In the genomic region with DNA sequence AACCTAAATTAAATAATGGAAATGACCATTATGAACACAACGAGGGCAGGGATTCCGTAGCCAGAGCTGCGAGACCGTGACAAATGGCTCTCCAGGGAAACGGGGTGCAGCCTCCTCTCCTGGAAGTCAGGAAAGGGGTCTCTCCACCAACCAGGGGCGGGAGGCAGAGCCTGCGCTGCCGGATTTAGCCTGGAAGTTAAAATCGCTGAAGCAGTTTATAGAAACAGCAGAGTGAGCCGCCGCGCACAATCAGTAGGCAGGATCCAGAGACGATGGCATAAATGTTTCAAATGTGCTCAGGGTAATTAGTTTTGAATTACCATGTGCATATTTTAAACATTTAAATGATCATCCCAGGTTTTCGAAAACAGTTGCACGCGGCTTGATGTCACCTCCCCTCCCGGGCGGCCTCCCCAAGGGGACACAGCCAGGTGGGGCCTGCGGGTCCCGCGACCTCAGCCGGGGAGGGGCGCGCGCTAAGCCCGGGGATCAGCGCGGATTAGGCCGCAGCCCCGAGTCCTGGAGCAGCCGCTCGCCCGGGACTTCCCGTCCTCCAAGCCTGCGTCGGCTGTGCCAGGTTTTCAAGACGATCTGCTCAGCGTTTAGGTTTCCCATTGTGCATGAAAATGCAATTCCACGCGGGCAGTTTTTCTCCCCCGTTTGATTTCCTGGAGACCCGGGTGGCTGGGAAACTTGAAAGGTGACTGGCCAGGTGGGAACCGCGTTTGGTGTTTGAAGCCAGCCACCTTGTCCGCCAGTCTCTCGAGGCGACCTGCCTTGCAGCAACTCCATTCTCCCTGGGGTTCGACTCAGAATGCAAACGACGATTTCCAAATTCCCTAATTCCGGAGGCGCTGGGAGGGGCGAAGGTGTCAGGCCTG, we compare ENCODE assay signal across 8 cellular contexts.
DNase-seq lines count a peak whose midpoint lies in the region; ATAC-seq, FAIRE-seq and TF ChIP-seq lines count a peak whose summit lies in the region.

No MANE protein-coding gene starts in this region.

- TF ChIP-seq POLR2A in A549 (IDR thresholded peaks at IDR 0.05; ENCODE audit: low read length) (no peak), GM12878 (IDR thresholded peaks at IDR 0.05; ENCODE audit: low read depth, low read length) (no peak)

- peak in 1 of 2 experiments; percentile 7; a peak in 1 of 6 replicates for ATAC-seq in A549
- peak; percentile 18; the same call in 1 of the 3 replicates for ATAC-seq in GM12878
- ATAC-seq in left lung: peak; percentile 65
- ATAC-seq in upper lobe of right lung: peak; percentile 41
- ATAC-seq in GM18520 (IDR thresholded peaks at IDR 0.05; ENCODE audit: unreplicated experiment): no peak

- no peak for FAIRE-seq in A549 (lab: Jason Lieb, UNC)
- no peak for FAIRE-seq in GM12878 (lab: Jason Lieb, UNC)

- H3K4me1 ChIP-seq in A549: peaks cover 9% of the 10 kb centered on the region; the same call in 1 of the 3 replicates
- H3K4me1 ChIP-seq in GM12878 (ENCODE audit: control insufficient read depth, insufficient read depth, low read length): peaks cover 19% of the 10 kb centered on the region
- H3K4me1 ChIP-seq in left lung: peaks cover 4 to 14% of the 10 kb centered on the region in 2 donors
- peaks cover 4% of the 10 kb centered on the region for H3K4me1 ChIP-seq in upper lobe of right lung

- TF ChIP-seq RAD21 in A549 (conservative IDR thresholded peaks at IDR 0.05 in 1 of 2, IDR thresholded peaks at IDR 0.05 in 1 of 2) (no peak), GM12878 (IDR thresholded peaks at IDR 0.05; ENCODE audit: insufficient read depth, low read depth, low read length) (no peak)

- intact Hi-C loops in GM12878 (cut with micrococcal nuclease; ENCODE audit: unreplicated experiment) (loop anchor here (2.0 kb wide), 1 partner anchor 123 kb away; a partner anchor contains a TSS), left lung (cut with DNase I) (loop anchor here in 1 of 2 donors (5.0 kb wide), 1 partner anchor 119 kb away; a partner anchor contains a TSS), upper lobe of right lung (cut with DNase I) (loop anchor here (5.0 kb wide), 1 partner anchor 119 kb away; a partner anchor contains a TSS)

- H3K4me3 ChIP-seq in A549: no peak overlapping the region
- peak overlapping the region; percentile 17 for H3K4me3 ChIP-seq in HFF-Myc (replicated peaks; ENCODE audit: low read depth, low read length)
- peak overlapping the region; percentile 11; the same call in 1 of the 2 replicates for H3K4me3 ChIP-seq in GM12878
- peak overlapping the region in 1 of 2 donors; percentile 10 for H3K4me3 ChIP-seq in left lung
- peak overlapping the region; percentile 19 for H3K4me3 ChIP-seq in upper lobe of right lung

- no peaks in the 10 kb centered on the region for H4K20me1 ChIP-seq in GM12878 (ENCODE audit: control insufficient read depth, insufficient read depth)

- peak overlapping the region; percentile 52 for H3K4me2 ChIP-seq in A549
- peak overlapping the region; percentile 42 for H3K4me2 ChIP-seq in GM12878 (ENCODE audit: control insufficient read depth, insufficient read depth)

- RAD21 ChIA-PET in GM12878 (lab: Charles Lee; ENCODE audit: unreplicated experiment): interaction anchor here (0.9 to 1.0 kb wide), 8 partner anchors 118 to 338 kb away, joined by 3 to 8 read pairs (median 3); a partner anchor contains a TSS

- WGBS in A549 (ENCODE audit: missing lambda C conversion rate): 54% methylated on average over 50 of the region's 53 CpGs
- 15% methylated on average over 52 of the region's 53 CpGs for WGBS in GM12878 (ENCODE audit: insufficient coverage, insufficient replicate concordance, low lambda C conversion rate, missing lambda C conversion rate)

- no peaks in the 10 kb centered on the region for H3K79me2 ChIP-seq in GM12878 (ENCODE audit: control insufficient read depth, insufficient read depth, low read length)

- in situ Hi-C loops in GM12878 (cut with MboI): loop anchor here (25.0 kb wide), 1 partner anchor 104 kb away; no protein-coding TSS in a partner anchor

- CTCF ChIA-PET in A549 (lab: Yijun Ruan, JAX) (interaction anchor here (0.7 to 9.4 kb wide), 57 partner anchors 10 to 354 kb away, joined by 3 to 420 read pairs (median 5); a partner anchor contains a TSS), GM12878 (lab: Yijun Ruan, JAX) (interaction anchor here (1.0 to 2.5 kb wide), 6 partner anchors 12 to 508 kb away, joined by 3 to 12 read pairs (median 5); a partner anchor contains a TSS)

- no peak for TF ChIP-seq CTCF in A549 (IDR thresholded peaks at IDR 0.05)
- TF ChIP-seq CTCF in HFF-Myc (IDR thresholded peaks at IDR 0.05; ENCODE audit: low read depth, low read length, missing control alignments): no peak
- no peak for TF ChIP-seq CTCF in GM12878 (IDR thresholded peaks at IDR 0.05 in 2 of 3, conservative IDR thresholded peaks at IDR 0.05 in 1 of 3; ENCODE audit: control insufficient read depth in 2 of 3, extremely low read depth in 1 of 3, insufficient read depth in 1 of 3, low read depth in 3 of 3, low read length in 3 of 3)
- TF ChIP-seq CTCF in left lung (IDR thresholded peaks at IDR 0.05): no peak
- TF ChIP-seq CTCF in upper lobe of right lung (IDR thresholded peaks at IDR 0.05): no peak

- no peaks in the 10 kb centered on the region for H3K27me3 ChIP-seq in GM12878 (replicated peaks in 1 of 2; ENCODE audit: control insufficient read depth in 2 of 2, insufficient read depth in 2 of 2, low read length in 1 of 2)
- H3K27me3 ChIP-seq in left lung: peaks cover 48 to 90% of the 10 kb centered on the region in 2 donors
- H3K27me3 ChIP-seq in upper lobe of right lung: peaks cover 59% of the 10 kb centered on the region

- H2AFZ ChIP-seq in GM12878 (ENCODE audit: control insufficient read depth, low read depth, low read length): peak overlapping the region; percentile 6; the same call in 1 of the 2 replicates

- TF ChIP-seq EP300 in A549 (IDR thresholded peaks at IDR 0.05): no peak
- no peak for TF ChIP-seq EP300 in GM12878 (IDR thresholded peaks at IDR 0.05; ENCODE audit: borderline replicate concordance in 1 of 2, control insufficient read depth in 1 of 2, low read depth in 2 of 2, low read length in 2 of 2)

- POLR2A ChIA-PET in A549 (lab: Yijun Ruan, JAX) (interaction anchor here (1.0 to 1.1 kb wide), 4 partner anchors 117 to 191 kb away, joined by 3 to 23 read pairs (median 4); a partner anchor contains a TSS), GM12878 (lab: Charles Lee) (interaction anchor here (0.6 kb wide), 1 partner anchor 87 kb away, joined by 4 read pairs; no protein-coding TSS in a partner anchor)

- SMC1A ChIA-PET in GM12878 (lab: Charles Lee; ENCODE audit: uncharacterized antibody, unreplicated experiment): interaction anchor here (1.0 to 1.8 kb wide), 6 partner anchors 106 to 474 kb away, joined by 3 to 4 read pairs (median 3); no protein-coding TSS in a partner anchor

- H3K36me3 ChIP-seq in GM12878 (ENCODE audit: control insufficient read depth in 2 of 2, insufficient read depth in 2 of 2, low read length in 1 of 2) (no peaks in the 10 kb centered on the region), left lung (no peaks in the 10 kb centered on the region), upper lobe of right lung (no peaks in the 10 kb centered on the region)

- H3K27ac ChIP-seq in A549 (peak overlapping the region in 1 of 2 experiments; percentile 33; a peak in 1 of 6 replicates), GM12878 (ENCODE audit: control insufficient read depth, insufficient read depth) (no peak overlapping the region), left lung (no peak overlapping the region), upper lobe of right lung (no peak overlapping the region)

- no peak overlapping the region for H3K9ac ChIP-seq in GM12878 (ENCODE audit: control insufficient read depth, insufficient read depth, low read length)

- DNase-seq in A549 (ENCODE audit: low read depth in 1 of 2, low spot score in 1 of 2) (no peak), HFF-Myc (ENCODE audit: extremely low read depth, low read depth) (no peak), GM12878 (ENCODE audit: low read depth, low spot score) (no peak), left lung (peak in 1 of 2 donors; percentile 79), upper lobe of right lung (no peak), NCI-H2029 (lab: John Stamatoyannopoulos, UW) (no peak), NCI-H187 (lab: John Stamatoyannopoulos, UW) (no peak)

- no TSS peak for BruUV-seq in GM12878 (replicated peaks; lab: Mats Ljungman, UMichigan)

- H3K9me3 ChIP-seq in A549 (no peaks in the 10 kb centered on the region), GM12878 (replicated peaks; ENCODE audit: control insufficient read depth, insufficient read depth, low read length) (no peaks in the 10 kb centered on the region), left lung (no peaks in the 10 kb centered on the region), upper lobe of right lung (no peaks in the 10 kb centered on the region)

TF ChIP-seq in A549, 52 proteins besides CTCF, POLR2A, EP300 and RAD21:
- TF ChIP-seq, protein P1, sequence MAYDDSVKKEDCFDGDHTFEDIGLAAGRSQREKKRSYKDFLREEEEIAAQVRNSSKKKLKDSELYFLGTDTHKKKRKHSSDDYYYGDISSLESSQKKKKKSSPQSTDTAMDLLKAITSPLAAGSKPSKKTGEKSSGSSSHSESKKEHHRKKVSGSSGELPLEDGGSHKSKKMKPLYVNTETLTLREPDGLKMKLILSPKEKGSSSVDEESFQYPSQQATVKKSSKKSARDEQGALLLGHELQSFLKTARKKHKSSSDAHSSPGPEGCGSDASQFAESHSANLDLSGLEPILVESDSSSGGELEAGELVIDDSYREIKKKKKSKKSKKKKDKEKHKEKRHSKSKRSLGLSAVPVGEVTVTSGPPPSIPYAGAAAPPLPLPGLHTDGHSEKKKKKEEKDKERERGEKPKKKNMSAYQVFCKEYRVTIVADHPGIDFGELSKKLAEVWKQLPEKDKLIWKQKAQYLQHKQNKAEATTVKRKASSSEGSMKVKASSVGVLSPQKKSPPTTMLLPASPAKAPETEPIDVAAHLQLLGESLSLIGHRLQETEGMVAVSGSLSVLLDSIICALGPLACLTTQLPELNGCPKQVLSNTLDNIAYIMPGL (CRISPR knock-in tag; IDR thresholded peaks at IDR 0.05; ENCODE audit: borderline replicate concordance): no peak

TF ChIP-seq in GM12878, 131 proteins besides CTCF, POLR2A, EP300 and RAD21:
- no peak for TF ChIP-seq RCOR1 (conservative IDR thresholded peaks at IDR 0.05; ENCODE audit: low read depth, low read length)
- TF ChIP-seq SP1 (IDR thresholded peaks at IDR 0.05; ENCODE audit: low read depth, low read length): peak; percentile 39
- TF ChIP-seq, protein P2, sequence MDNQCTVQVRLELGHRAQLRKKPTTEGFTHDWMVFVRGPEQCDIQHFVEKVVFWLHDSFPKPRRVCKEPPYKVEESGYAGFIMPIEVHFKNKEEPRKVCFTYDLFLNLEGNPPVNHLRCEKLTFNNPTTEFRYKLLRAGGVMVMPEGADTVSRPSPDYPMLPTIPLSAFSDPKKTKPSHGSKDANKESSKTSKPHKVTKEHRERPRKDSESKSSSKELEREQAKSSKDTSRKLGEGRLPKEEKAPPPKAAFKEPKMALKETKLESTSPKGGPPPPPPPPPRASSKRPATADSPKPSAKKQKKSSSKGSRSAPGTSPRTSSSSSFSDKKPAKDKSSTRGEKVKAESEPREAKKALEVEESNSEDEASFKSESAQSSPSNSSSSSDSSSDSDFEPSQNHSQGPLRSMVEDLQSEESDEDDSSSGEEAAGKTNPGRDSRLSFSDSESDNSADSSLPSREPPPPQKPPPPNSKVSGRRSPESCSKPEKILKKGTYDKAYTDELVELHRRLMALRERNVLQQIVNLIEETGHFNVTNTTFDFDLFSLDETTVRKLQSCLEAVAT (IDR thresholded peaks at IDR 0.05): no peak
